In the genomic region with DNA sequence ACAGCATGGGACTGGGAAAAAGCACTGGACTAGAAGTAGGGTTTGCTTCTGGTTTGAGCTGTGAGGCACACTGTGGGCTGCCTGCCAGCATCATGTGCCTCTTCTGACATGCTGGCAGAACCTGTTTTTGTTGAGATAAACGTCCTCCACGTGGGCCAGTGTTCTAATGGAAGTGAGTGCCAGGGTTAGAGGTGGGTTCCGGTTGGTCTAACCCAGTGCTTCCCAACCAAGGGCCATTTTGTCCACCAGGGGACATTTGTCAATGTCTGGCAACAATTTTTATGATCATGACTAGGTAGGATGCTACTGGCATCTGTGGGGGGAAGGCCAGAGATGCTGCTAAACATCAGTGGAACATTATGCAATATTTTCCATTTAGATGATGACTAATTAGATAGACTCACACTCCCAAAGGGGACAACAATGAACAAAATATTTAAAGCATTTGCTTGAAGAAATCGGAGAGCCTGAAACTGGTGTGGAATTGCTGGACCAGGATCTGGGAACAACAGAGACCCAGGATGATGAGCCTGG, we compare ENCODE assay signal across 8 cellular contexts. TPM values are rescaled to one million over a fixed set of nuclear protein-coding genes. Genes with fewer than 3 reads are reported as not detected.
DNase-seq lines count a peak whose midpoint lies in the region; ATAC-seq lines count a peak whose summit lies in the region.

No MANE protein-coding gene starts in this region.

- H3K9me3 Mint-ChIP-seq in activated T-cell treated with anti-CD3 and anti-CD28 coated beads, Interleukin-2, amount 50 U/mL, for 24 hours, result no peaks in the 10 kb centered on the region

- H3K36me3 ChIP-seq in aorta (ENCODE audit: control insufficient read depth in 1 of 2, insufficient read depth in 2 of 2, low read length in 1 of 2), result no peaks in the 10 kb centered on the region

- no peak overlapping the region for H3K4me3 ChIP-seq in aorta (ENCODE audit: low read length in 2 of 2)

- intact Hi-C loops in aorta (cut with DNase I), result no loop called here

- H3K27me3 ChIP-seq in aorta (ENCODE audit: control insufficient read depth in 1 of 2, insufficient read depth in 2 of 2, low read length in 1 of 2), result no peaks in the 10 kb centered on the region

- 32 to 36% methylated on average over 4 of the region's 4 CpGs for WGBS in aorta, 2 donors

- H3K27me3 Mint-ChIP-seq in activated T-cell treated with anti-CD3 and anti-CD28 coated beads, Interleukin-2, amount 50 U/mL, for 24 hours, result no peaks in the 10 kb centered on the region

- peaks cover 8% of the 10 kb centered on the region for H3K4me1 Mint-ChIP-seq in activated T-cell treated with anti-CD3 and anti-CD28 coated beads, Interleukin-2, amount 50 U/mL, for 24 hours (ENCODE audit: low read depth)

- no peak overlapping the region for H3K4me3 Mint-ChIP-seq in activated T-cell treated with anti-CD3 and anti-CD28 coated beads, Interleukin-2, amount 50 U/mL, for 24 hours

- no peaks in the 10 kb centered on the region for H3K9me3 ChIP-seq in aorta (ENCODE audit: control insufficient read depth, low read length)

- H3K4me1 ChIP-seq in aorta (ENCODE audit: control insufficient read depth in 1 of 2, insufficient read depth in 2 of 2, low read length in 2 of 2), result no peaks in the 10 kb centered on the region

- DNase-seq in activated T-cell treated with anti-CD3 and anti-CD28 coated beads, Interleukin-2, amount 50 U/mL, for 24 hours, result peak; percentile 26
- DNase-seq in activated T-cell treated with anti-CD3 and anti-CD28 coated beads for 4 hours, result no peak
- peak; percentile 28 for DNase-seq in amniotic stem cell (lab: John Stamatoyannopoulos, UW)
- peak; percentile 65 for DNase-seq in kidney glomerular epithelial cell (lab: John Stamatoyannopoulos, UW)
- DNase-seq in aorta, result peak; percentile 73 to 78
- DNase-seq in NCI-H146 treated with DMSO at 0.1 percent for 48 hours (lab: John Stamatoyannopoulos, UW; ENCODE audit: unreplicated experiment), result no peak
- DNase-seq in NCI-H2171 treated with DMSO at 0.1 percent for 48 hours (lab: John Stamatoyannopoulos, UW), result no peak

- peaks cover 25% of the 10 kb centered on the region for H3K36me3 Mint-ChIP-seq in activated T-cell treated with anti-CD3 and anti-CD28 coated beads, Interleukin-2, amount 50 U/mL, for 24 hours (ENCODE audit: low read depth)

- ATAC-seq in aorta (ENCODE audit: low FRiP score) (peak; percentile 51), GM18511 (IDR thresholded peaks at IDR 0.05; ENCODE audit: unreplicated experiment) (no peak)

- H3K27ac ChIP-seq in aorta (ENCODE audit: low read depth in 1 of 2, low read length in 2 of 2), result no peak overlapping the region

- peak overlapping the region; percentile 35 for H3K27ac Mint-ChIP-seq in activated T-cell treated with anti-CD3 and anti-CD28 coated beads, Interleukin-2, amount 50 U/mL, for 24 hours

RNA-seq across cellular contexts. Expression of a gene that starts 7.8 kb away (rescaled TPM):
- 10 to 100 TPM; 43.8 to 54.1 TPM for total RNA-seq in aorta
- polyA plus RNA-seq in aorta, result 10 to 100 TPM; 23.4 to 37.8 TPM

RNA-seq across cellular contexts. Expression of a gene that starts 51.3 kb away (rescaled TPM):
- 1 to 10 TPM; 3.1 to 4.6 TPM for total RNA-seq in aorta
- polyA plus RNA-seq in aorta, result 1 to 10 TPM; 1.0 to 3.9 TPM

RNA-seq across cellular contexts. Expression of a gene that starts 57.6 kb away (rescaled TPM):
- total RNA-seq in aorta, result 10 to 100 TPM; 14.8 to 23.4 TPM
- 10 to 100 TPM in 1 of 2 donors, 1 to 10 TPM in 1; 7.6 to 21.8 TPM for polyA plus RNA-seq in aorta

Comparison
In these comparisons a context has a peak if more than half of its experiments do, and no peak if none do; other contexts are left out.
1. DNase-seq: peak in activated T-cell treated with anti-CD3 and anti-CD28 coated beads, Interleukin-2, amount 50 U/mL, for 24 hours (single experiment), amniotic stem cell (single experiment), kidney glomerular epithelial cell (single experiment) and aorta (2 of 2); none in activated T-cell treated with anti-CD3 and anti-CD28 coated beads for 4 hours (single experiment), NCI-H146 treated with DMSO at 0.1 percent for 48 hours (single experiment) and NCI-H2171 treated with DMSO at 0.1 percent for 48 hours (single experiment).